In genomic region chr18:76491801-76492668, GRCh38 we compare ENCODE assay signal across 1 cellular context.
TF ChIP-seq lines count a peak whose summit lies in the region.

No MANE protein-coding gene starts in this region.

TF ChIP-seq in HepG2, 621 proteins besides CTCF, POLR2A, EP300 and RAD21 (continued from another document and continues in another):
- TF ChIP-seq HMGXB4 (CRISPR knock-in tag; IDR thresholded peaks at IDR 0.05; ENCODE audit: borderline replicate concordance in 1 of 2, low read depth in 1 of 2) = 0 out of 4 replicates have a peak, but pooled peaks of 1 of the 2 experiments have one; percentile 33
- no peak for TF ChIP-seq ZNF276 (CRISPR knock-in tag; IDR thresholded peaks at IDR 0.05; ENCODE audit: low read depth)
- peak; percentile 35 for TF ChIP-seq MED8 (CRISPR knock-in tag; IDR thresholded peaks at IDR 0.05; ENCODE audit: insufficient replicate concordance)
- 0 out of 2 replicates have a peak, but pooled peaks have one; percentile 56 for TF ChIP-seq NFAT5 (CRISPR knock-in tag; IDR thresholded peaks at IDR 0.05)
- no peak for TF ChIP-seq TBP (CRISPR knock-in tag; IDR thresholded peaks at IDR 0.05)
- TF ChIP-seq ZNF282 (IDR thresholded peaks at IDR 0.05; ENCODE audit: partially characterized antibody) = no peak
- peak; percentile 19 for TF ChIP-seq BRD4 (CRISPR knock-in tag; IDR thresholded peaks at IDR 0.05)
- 0 out of 2 replicates have a peak, but pooled peaks have one; percentile 29 for TF ChIP-seq HOXA7 (CRISPR knock-in tag; IDR thresholded peaks at IDR 0.05)
- TF ChIP-seq TRAFD1 (CRISPR knock-in tag; IDR thresholded peaks at IDR 0.05; ENCODE audit: borderline replicate concordance) = no peak
- TF ChIP-seq DR1 (CRISPR knock-in tag; IDR thresholded peaks at IDR 0.05) = 0 out of 2 replicates have a peak, but pooled peaks have one; percentile 42
- TF ChIP-seq SMAD1 (CRISPR knock-in tag; IDR thresholded peaks at IDR 0.05; ENCODE audit: borderline replicate concordance, low read depth) = no peak
- TF ChIP-seq UBTF (CRISPR knock-in tag; IDR thresholded peaks at IDR 0.05) = peak; percentile 53
- TF ChIP-seq ZNF543 (CRISPR knock-in tag; IDR thresholded peaks at IDR 0.05) = no peak
- 0 out of 2 replicates have a peak, but pooled peaks have one; percentile 9 for TF ChIP-seq REPIN1 (CRISPR knock-in tag; IDR thresholded peaks at IDR 0.05; ENCODE audit: borderline replicate concordance, low read depth)
- 0 out of 2 replicates have a peak, but pooled peaks have one; percentile 29 for TF ChIP-seq POGZ (CRISPR knock-in tag; IDR thresholded peaks at IDR 0.05)
- TF ChIP-seq POGK (CRISPR knock-in tag; conservative IDR thresholded peaks at IDR 0.05) = peak; percentile 62; the same call in 1 of the 2 replicates
- no peak for TF ChIP-seq FIP1L1 (IDR thresholded peaks at IDR 0.05; ENCODE audit: borderline replicate concordance, insufficient read depth, low read depth, low read length)
- TF ChIP-seq DZIP1 (CRISPR knock-in tag; IDR thresholded peaks at IDR 0.05) = no peak
- 0 out of 2 replicates have a peak, but pooled peaks have one; percentile 27 for TF ChIP-seq ZSCAN5A (CRISPR knock-in tag; IDR thresholded peaks at IDR 0.05; ENCODE audit: borderline replicate concordance)
- TF ChIP-seq HOXD1 (CRISPR knock-in tag; IDR thresholded peaks at IDR 0.05) = peak; percentile 12; the same call in 1 of the 2 replicates
- peak; percentile 30; the same call in 1 of the 2 replicates for TF ChIP-seq REL (CRISPR knock-in tag; conservative IDR thresholded peaks at IDR 0.05)
- TF ChIP-seq ZNF362 (CRISPR knock-in tag; IDR thresholded peaks at IDR 0.05; ENCODE audit: borderline replicate concordance) = no peak
- TF ChIP-seq ZNF800 (CRISPR knock-in tag; IDR thresholded peaks at IDR 0.05) = peak; percentile 66; the same call in 1 of the 2 replicates
- no peak for TF ChIP-seq NR0B2 (CRISPR knock-in tag; IDR thresholded peaks at IDR 0.05)
- TF ChIP-seq ZSCAN31 (CRISPR knock-in tag; IDR thresholded peaks at IDR 0.05; ENCODE audit: low read depth) = 0 out of 2 replicates have a peak, but pooled peaks have one; percentile 18
